In genomic region chr11:63738720-63739360, GRCh38 we compare ENCODE assay signal across 8 cellular contexts. TPM values are rescaled to one million over a fixed set of nuclear protein-coding genes. Genes with fewer than 3 reads are reported as not detected.
DNase-seq lines count a peak whose midpoint lies in the region; ATAC-seq and TF ChIP-seq lines count a peak whose summit lies in the region.

No MANE protein-coding gene starts in this region.

- no peaks in the 10 kb centered on the region for H3K27me3 ChIP-seq in cardiac muscle cell

- intact Hi-C loops in cardiac septum (cut with DNase I), result loop anchor here (5.0 to 10.0 kb wide), 3 partner anchors 67 to 264 kb away; partner anchors contain the start of gene ATL3

- H3K36me3 ChIP-seq in cardiac muscle cell, result no peaks in the 10 kb centered on the region

- DNase-seq in cardiac muscle cell (ENCODE audit: low read depth in 1 of 2, low spot score in 1 of 2) (peak; percentile 76 to 87), cardiac septum (ENCODE audit: low spot score) (no peak), NCI-H2107 treated with DMSO at 0.1 percent for 48 hours (lab: John Stamatoyannopoulos, UW; ENCODE audit: unreplicated experiment) (peak; percentile 70), caudate nucleus (lab: John Stamatoyannopoulos, UW) (peak in 44 of 61 donors; percentile 5 to 88 (median 30)), left lobe of liver (ENCODE audit: low spot score) (peak; percentile 60)
- peak; percentile 53 to 59 for DNase-seq in stimulated activated CD4-positive, alpha-beta T cell treated with anti-CD3 and anti-CD28 coated beads, Interleukin-4, amount 100 ng/mL, for 48 hours (ENCODE audit: low read depth in 2 of 2)

- H3K4me3 ChIP-seq in cardiac muscle cell, result no peak overlapping the region
- no peak overlapping the region for H3K4me3 ChIP-seq in WI38 (ENCODE audit: low read depth, low read length)

- H3K4me1 ChIP-seq in cardiac muscle cell (ENCODE audit: low read depth), result no peaks in the 10 kb centered on the region

- ATAC-seq in left lobe of liver, result peak; percentile 97
- ATAC-seq in GM18517 (IDR thresholded peaks at IDR 0.05; ENCODE audit: unreplicated experiment), result no peak

- TF ChIP-seq CTCF in cardiac muscle cell (IDR thresholded peaks at IDR 0.05; ENCODE audit: low read depth, low read length) (peak; percentile 91), WI38 (IDR thresholded peaks at IDR 0.05; ENCODE audit: low read depth, low read length) (peak; percentile 93)

- H3K27ac ChIP-seq in cardiac muscle cell (no peak overlapping the region), caudate nucleus (ENCODE audit: low read depth, low read length) (no peak overlapping the region)

- no peaks in the 10 kb centered on the region for H3K9me3 ChIP-seq in cardiac muscle cell (ENCODE audit: low read depth)

RNA-seq across cellular contexts. Expression of gene ZFTA, which starts 29.7 kb away (rescaled TPM):
- total RNA-seq in cardiac muscle cell (31.5 and 42.8 TPM in 2 replicates), cardiac septum (14.3 TPM), left lobe of liver (14.8 TPM)
- polyA plus RNA-seq in cardiac muscle cell, result 10.0 and 16.5 TPM in 2 replicates

RNA-seq across cellular contexts. Expression of gene RTN3, which starts 57.5 kb away (rescaled TPM):
- total RNA-seq in cardiac muscle cell (99.7 and 132 TPM in 2 replicates), cardiac septum (69.6 TPM), left lobe of liver (50.0 TPM)
- 99.5 and 116 TPM in 2 replicates for polyA plus RNA-seq in cardiac muscle cell
